9 cellular contexts compared by ENCODE assay signal in genomic region chr6:32845381-32845884, GRCh38. TPM values are rescaled to one million over a fixed set of nuclear protein-coding genes. Genes with fewer than 3 reads are reported as not detected.
A peak's percentile ranks its signal among the peaks of the same experiment; 100 is the strongest.
DNase-seq lines count a peak whose midpoint lies in the region; ATAC-seq, FAIRE-seq and TF ChIP-seq lines count a peak whose summit lies in the region.
"Had no signal": no experiment of that assay in that cellular context is flagged by ENCODE, and none has a peak within 500 bp of the region (broad histone marks: within the 10 kb centered on the region; RNA-seq: fewer than 3 reads in every experiment).

No MANE protein-coding gene starts in this region.

- intact Hi-C loops in activated T-helper 1 cell treated with anti-CD3 and anti-CD28 coated beads, Interleukin-12 subunit alpha, Interleukin-12 subunit beta, Interleukin-2, Interleukin-4 antibody, amounts not matched to agents 30 ng/mL and 10 ng/mL and 1 ng/mL, durations not matched to agents 14 hours and 24 hours and 36 hours (cut with micrococcal nuclease) = loop anchor here (2.0 to 10.0 kb wide), 2 partner anchors 355 to 569 kb away; partner anchors contain the start of genes CUTA, PHF1, RXRB and SLC39A7

- H3K4me1 ChIP-seq in BLaER1 = peaks cover 62% of the 10 kb centered on the region
- peaks cover 42% of the 10 kb centered on the region for H3K4me1 ChIP-seq in KMS-11 (ENCODE audit: low read depth, poor library complexity, severe bottlenecking)
- H3K4me1 ChIP-seq in mucosa of stomach (ENCODE audit: control insufficient read depth, insufficient read depth, low read length) = peaks cover 18% of the 10 kb centered on the region
- H3K4me1 ChIP-seq in HAP-1 = peaks cover 6% of the 10 kb centered on the region; the same call in 1 of the 2 replicates
- no peaks in the 10 kb centered on the region for H3K4me1 ChIP-seq in foreskin keratinocyte

- peaks cover 11% of the 10 kb centered on the region; the same call in 1 of the 2 replicates for H3K79me2 ChIP-seq in KMS-11 (ENCODE audit: insufficient read depth, low read depth)

- H3K9me3 ChIP-seq in BLaER1 (no peaks in the 10 kb centered on the region; the same call in 1 of the 2 replicates), mucosa of stomach (ENCODE audit: control insufficient read depth, low read length) (no peaks in the 10 kb centered on the region), HAP-1 (no peaks in the 10 kb centered on the region)

- H2AFZ ChIP-seq in KMS-11 (ENCODE audit: low read depth) = no peak overlapping the region

- H3K4me3 ChIP-seq in BLaER1 = peak overlapping the region; percentile 83
- no peak overlapping the region for H3K4me3 ChIP-seq in KMS-11 (IDR thresholded peaks at IDR 0.05; ENCODE audit: insufficient read depth, low read depth, low read length)
- H3K4me3 ChIP-seq in mucosa of stomach (ENCODE audit: low read length) = peak overlapping the region; percentile 9
- H3K4me3 ChIP-seq in HAP-1 = no peak overlapping the region

- H3K9me3 Mint-ChIP-seq in activated T-helper 1 cell treated with anti-CD3 and anti-CD28 coated beads, Interleukin-12 subunit alpha, Interleukin-12 subunit beta, Interleukin-2, Interleukin-4 antibody, amounts not matched to agents 30 ng/mL and 10 ng/mL and 1 ng/mL, durations not matched to agents 14 hours and 24 hours and 36 hours = no peaks in the 10 kb centered on the region

- ATAC-seq in HG02588 (IDR thresholded peaks at IDR 0.05; ENCODE audit: unreplicated experiment) (no peak), foreskin keratinocyte (no peak)

- in situ Hi-C loops in HAP-1 (cut with MboI; ENCODE audit: low sequenced_read_pairs) = no loop called here

- H4K20me1 ChIP-seq in BLaER1 (no peaks in the 10 kb centered on the region), KMS-11 (ENCODE audit: insufficient read depth) (no peaks in the 10 kb centered on the region)

- H3K27ac ChIP-seq in BLaER1 (peak overlapping the region; percentile 97), KMS-11 (peak overlapping the region; percentile 73), foreskin keratinocyte (no peak overlapping the region)

- H3K4me1 Mint-ChIP-seq in activated T-helper 1 cell treated with anti-CD3 and anti-CD28 coated beads, Interleukin-12 subunit alpha, Interleukin-12 subunit beta, Interleukin-2, Interleukin-4 antibody, amounts not matched to agents 30 ng/mL and 10 ng/mL and 1 ng/mL, durations not matched to agents 14 hours and 24 hours and 36 hours (ENCODE audit: low read depth) = peaks cover 79% of the 10 kb centered on the region

- peak; percentile 50 for DNase-seq in activated T-helper 1 cell treated with anti-CD3 and anti-CD28 coated beads, Interleukin-12 subunit alpha, Interleukin-12 subunit beta, Interleukin-2, Interleukin-4 antibody, amounts not matched to agents 30 ng/mL and 10 ng/mL and 1 ng/mL, durations not matched to agents 14 hours and 24 hours and 36 hours (ENCODE audit: low spot score)
- DNase-seq in D721Med (ENCODE audit: insufficient read length, low spot score) (no peak), HAP-1 (ENCODE audit: low spot score in 2 of 2) (no peak), foreskin keratinocyte (no peak)

- H3K4me3 Mint-ChIP-seq in activated T-helper 1 cell treated with anti-CD3 and anti-CD28 coated beads, Interleukin-12 subunit alpha, Interleukin-12 subunit beta, Interleukin-2, Interleukin-4 antibody, amounts not matched to agents 30 ng/mL and 10 ng/mL and 1 ng/mL, durations not matched to agents 14 hours and 24 hours and 36 hours = peak overlapping the region; percentile 93

- H3K36me3 ChIP-seq in BLaER1 = peaks cover 66% of the 10 kb centered on the region
- H3K36me3 ChIP-seq in KMS-11 (ENCODE audit: insufficient read depth) = peaks cover 3% of the 10 kb centered on the region
- H3K36me3 ChIP-seq in mucosa of stomach (ENCODE audit: control insufficient read depth, insufficient read depth, low read length) = peaks cover 22% of the 10 kb centered on the region
- H3K36me3 ChIP-seq in HAP-1 (replicated peaks) = peaks cover 6% of the 10 kb centered on the region

- FAIRE-seq in D721Med (lab: Jason Lieb, UNC) = no peak
- FAIRE-seq: G401.6 had no signal

- H3K36me3 Mint-ChIP-seq in activated T-helper 1 cell treated with anti-CD3 and anti-CD28 coated beads, Interleukin-12 subunit alpha, Interleukin-12 subunit beta, Interleukin-2, Interleukin-4 antibody, amounts not matched to agents 30 ng/mL and 10 ng/mL and 1 ng/mL, durations not matched to agents 14 hours and 24 hours and 36 hours (ENCODE audit: low read depth) = peaks cover 88% of the 10 kb centered on the region

- peak overlapping the region; percentile 92 for H3K9ac ChIP-seq in BLaER1
- H3K9ac ChIP-seq in KMS-11 = peak overlapping the region; percentile 84; the same call in 1 of the 2 replicates
- peak overlapping the region; percentile 96 for H3K9ac ChIP-seq in mucosa of stomach (ENCODE audit: low read length)

- no peaks in the 10 kb centered on the region for H3K27me3 ChIP-seq in BLaER1
- no peaks in the 10 kb centered on the region for H3K27me3 ChIP-seq in KMS-11 (ENCODE audit: insufficient read depth, low read depth)
- no peaks in the 10 kb centered on the region for H3K27me3 ChIP-seq in mucosa of stomach (ENCODE audit: control insufficient read depth, insufficient read depth, low read length)
- H3K27me3 ChIP-seq in HAP-1 (ENCODE audit: low read depth) = no peaks in the 10 kb centered on the region
- H3K27me3 ChIP-seq in foreskin keratinocyte = no peaks in the 10 kb centered on the region

- H3K4me2 ChIP-seq in BLaER1 (peak overlapping the region; percentile 94), KMS-11 (peak overlapping the region; percentile 92)

- H3K27me3 Mint-ChIP-seq in activated T-helper 1 cell treated with anti-CD3 and anti-CD28 coated beads, Interleukin-12 subunit alpha, Interleukin-12 subunit beta, Interleukin-2, Interleukin-4 antibody, amounts not matched to agents 30 ng/mL and 10 ng/mL and 1 ng/mL, durations not matched to agents 14 hours and 24 hours and 36 hours (ENCODE audit: insufficient read depth) = no peaks in the 10 kb centered on the region

- TF ChIP-seq CTCF in KMS-11 (conservative IDR thresholded peaks at IDR 0.05; ENCODE audit: low read depth, low read length) (no peak), D721Med (IDR thresholded peaks at IDR 0.05; ENCODE audit: insufficient read depth, missing control alignments) (no peak), foreskin keratinocyte (conservative IDR thresholded peaks at IDR 0.05) (no peak)

- peak overlapping the region; percentile 98 for H3K27ac Mint-ChIP-seq in activated T-helper 1 cell treated with anti-CD3 and anti-CD28 coated beads, Interleukin-12 subunit alpha, Interleukin-12 subunit beta, Interleukin-2, Interleukin-4 antibody, amounts not matched to agents 30 ng/mL and 10 ng/mL and 1 ng/mL, durations not matched to agents 14 hours and 24 hours and 36 hours

RNA-seq across cellular contexts. Expression of gene PSMB8, which starts 1.6 kb away (rescaled TPM):
- 353 and 358 TPM in 2 replicates for total RNA-seq in activated T-helper 1 cell treated with anti-CD3 and anti-CD28 coated beads, Interleukin-12 subunit alpha, Interleukin-12 subunit beta, Interleukin-2, Interleukin-4 antibody, amounts not matched to agents 30 ng/mL and 10 ng/mL and 1 ng/mL, durations not matched to agents 14 hours and 24 hours and 36 hours
- 88.1 and 89.7 TPM in 2 replicates for total RNA-seq in foreskin keratinocyte
- polyA plus RNA-seq in foreskin keratinocyte = 119 and 125 TPM in 2 replicates

RNA-seq across cellular contexts. Expression of gene TAP2, which starts 6.9 kb away (rescaled TPM):
- total RNA-seq in activated T-helper 1 cell treated with anti-CD3 and anti-CD28 coated beads, Interleukin-12 subunit alpha, Interleukin-12 subunit beta, Interleukin-2, Interleukin-4 antibody, amounts not matched to agents 30 ng/mL and 10 ng/mL and 1 ng/mL, durations not matched to agents 14 hours and 24 hours and 36 hours = 160 and 167 TPM in 2 replicates
- total RNA-seq in foreskin keratinocyte = 52.8 and 67.4 TPM in 2 replicates
- polyA plus RNA-seq in foreskin keratinocyte = 52.7 and 64.8 TPM in 2 replicates

RNA-seq across cellular contexts. Expression of gene TAP1, which starts 8.1 kb away (rescaled TPM):
- 284 and 290 TPM in 2 replicates for total RNA-seq in activated T-helper 1 cell treated with anti-CD3 and anti-CD28 coated beads, Interleukin-12 subunit alpha, Interleukin-12 subunit beta, Interleukin-2, Interleukin-4 antibody, amounts not matched to agents 30 ng/mL and 10 ng/mL and 1 ng/mL, durations not matched to agents 14 hours and 24 hours and 36 hours
- total RNA-seq in foreskin keratinocyte = 77.4 and 79.2 TPM in 2 replicates
- 68.0 and 75.5 TPM in 2 replicates for polyA plus RNA-seq in foreskin keratinocyte

RNA-seq across cellular contexts. Expression of gene PSMB9, which starts 8.6 kb away (rescaled TPM):
- total RNA-seq in activated T-helper 1 cell treated with anti-CD3 and anti-CD28 coated beads, Interleukin-12 subunit alpha, Interleukin-12 subunit beta, Interleukin-2, Interleukin-4 antibody, amounts not matched to agents 30 ng/mL and 10 ng/mL and 1 ng/mL, durations not matched to agents 14 hours and 24 hours and 36 hours = 249 and 253 TPM in 2 replicates
- 33.9 and 44.1 TPM in 2 replicates for total RNA-seq in foreskin keratinocyte
- polyA plus RNA-seq in foreskin keratinocyte = 71.1 and 76.9 TPM in 2 replicates

RNA-seq across cellular contexts. Expression of gene HLA-DOB, which starts 28.6 kb away (rescaled TPM):
- 4.2 and 4.3 TPM in 2 replicates for total RNA-seq in activated T-helper 1 cell treated with anti-CD3 and anti-CD28 coated beads, Interleukin-12 subunit alpha, Interleukin-12 subunit beta, Interleukin-2, Interleukin-4 antibody, amounts not matched to agents 30 ng/mL and 10 ng/mL and 1 ng/mL, durations not matched to agents 14 hours and 24 hours and 36 hours
- total RNA-seq in foreskin keratinocyte = 3.0 and 3.4 TPM in 2 replicates
- polyA plus RNA-seq in foreskin keratinocyte = 3.0 and 3.5 TPM in 2 replicates

Comparison
In these comparisons a context has a peak if more than half of its experiments do, and no peak if none do; other contexts are left out.
1. H3K4me3 ChIP-seq: peak in BLaER1 (single experiment) and mucosa of stomach (single experiment); none in KMS-11 (single experiment) and HAP-1 (single experiment).
2. Peak in every context shown above with its lines, with median percentiles within 50 percentile points of each other: H3K9ac ChIP-seq.